ENCODE assay signal across 8 cellular contexts in the genomic region with DNA sequence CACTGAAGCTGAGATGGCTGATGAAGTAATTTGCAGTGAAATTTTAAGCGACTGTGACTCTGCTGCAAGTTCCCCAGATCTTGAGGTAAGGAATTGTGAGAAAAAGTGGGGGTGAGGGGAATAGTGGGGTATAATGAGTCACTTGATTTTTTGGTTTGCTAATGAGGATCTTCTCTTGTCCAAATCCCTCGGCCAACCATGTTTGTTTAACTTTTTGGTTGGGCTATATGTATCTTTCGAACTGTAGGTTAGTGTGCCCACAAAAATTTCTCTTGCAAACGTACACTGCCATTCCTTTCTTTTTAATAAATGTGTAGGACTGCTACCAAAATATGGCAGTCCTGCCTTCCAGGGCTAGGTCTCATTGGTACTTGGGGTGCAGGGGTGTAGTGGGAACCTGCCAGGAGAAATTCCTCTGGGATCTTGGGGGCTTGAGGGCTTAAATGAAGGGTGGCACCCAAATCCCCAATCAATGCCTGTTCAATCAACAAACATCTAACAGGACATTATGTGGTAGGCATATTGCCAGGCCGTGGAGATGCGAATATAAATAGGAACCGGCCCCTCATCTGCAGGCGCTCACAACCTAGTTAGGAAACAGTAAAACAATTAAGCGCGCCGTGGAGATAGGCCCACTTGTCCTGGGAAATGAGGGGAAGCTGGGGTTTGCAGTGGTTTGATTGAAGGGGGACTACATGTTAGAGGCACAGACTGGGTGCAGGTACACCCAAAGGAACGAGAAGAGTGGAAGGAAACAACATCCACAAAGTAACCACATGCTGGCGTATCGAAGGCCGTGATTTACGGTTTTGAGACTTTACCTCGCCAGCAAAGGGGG. TPM values are rescaled to one million over a fixed set of nuclear protein-coding genes. Genes with fewer than 3 reads are reported as not detected.
DNase-seq lines count a peak whose midpoint lies in the region; ATAC-seq, FAIRE-seq and TF ChIP-seq lines count a peak whose summit lies in the region.

No MANE protein-coding gene starts in this region.

- no peak for TF ChIP-seq POLR2A in suprapubic skin (IDR thresholded peaks at IDR 0.05)

- H3K9me3 ChIP-seq in kidney (ENCODE audit: control insufficient read depth in 1 of 2, low read length in 2 of 2) (no peaks in the 10 kb centered on the region), suprapubic skin (no peaks in the 10 kb centered on the region)

- H3K27me3 Mint-ChIP-seq in T-helper 2 cell treated with Interferon-gamma antibody and Interleukin-4, amounts not matched to agents 5 μg/mL and 100 μg/mL, for 36 hours (ENCODE audit: low read depth) = no peaks in the 10 kb centered on the region
- H3K27me3 Mint-ChIP-seq in activated naive CD8-positive, alpha-beta T cell treated with anti-CD3 and anti-CD28 coated beads for 36 hours = no peaks in the 10 kb centered on the region

- 82% methylated on average over 17 of the region's 17 CpGs for WGBS in suprapubic skin

- FAIRE-seq in kidney (lab: Jason Lieb, UNC) (no peak), RCC 7860 (lab: Jason Lieb, UNC) (no peak)

- peaks cover 11% of the 10 kb centered on the region for H3K9me3 Mint-ChIP-seq in T-helper 2 cell treated with Interferon-gamma antibody and Interleukin-4, amounts not matched to agents 5 μg/mL and 100 μg/mL, for 36 hours
- H3K9me3 Mint-ChIP-seq in activated naive CD8-positive, alpha-beta T cell treated with anti-CD3 and anti-CD28 coated beads for 36 hours = peaks cover 1% of the 10 kb centered on the region

- H3K36me3 ChIP-seq in kidney (ENCODE audit: control insufficient read depth in 1 of 2, insufficient read depth in 2 of 2, low read length in 2 of 2) (peaks cover 10 to 24% of the 10 kb centered on the region in 2 donors), suprapubic skin (peaks cover 21% of the 10 kb centered on the region)

- no peak for TF ChIP-seq EP300 in suprapubic skin (IDR thresholded peaks at IDR 0.05)

- H3K4me1 Mint-ChIP-seq in T-helper 2 cell treated with Interferon-gamma antibody and Interleukin-4, amounts not matched to agents 5 μg/mL and 100 μg/mL, for 36 hours (ENCODE audit: low read depth) = peaks cover 21% of the 10 kb centered on the region
- H3K4me1 Mint-ChIP-seq in activated naive CD8-positive, alpha-beta T cell treated with anti-CD3 and anti-CD28 coated beads for 36 hours = peaks cover 23% of the 10 kb centered on the region

- H3K4me3 ChIP-seq in kidney (ENCODE audit: low read length in 2 of 2) (peak overlapping the region; percentile 73 to 77), suprapubic skin (peak overlapping the region; percentile 97)

- peak overlapping the region in 1 of 2 donors; percentile 80 for H3K9ac ChIP-seq in kidney (ENCODE audit: low read length in 2 of 2)

- H3K27me3 ChIP-seq in suprapubic skin = no peaks in the 10 kb centered on the region

- no peak for DNase-seq in T-helper 2 cell treated with Interferon-gamma antibody and Interleukin-4, amounts not matched to agents 5 μg/mL and 100 μg/mL, for 36 hours (ENCODE audit: low spot score)
- DNase-seq in T-helper 2 cell = no peak
- DNase-seq in activated naive CD8-positive, alpha-beta T cell treated with anti-CD3 and anti-CD28 coated beads for 36 hours = no peak
- no peak for DNase-seq in kidney
- DNase-seq in suprapubic skin (ENCODE audit: low spot score in 2 of 2) = no peak
- DNase-seq in RCC 7860 (ENCODE audit: low spot score) = no peak

- H3K36me3 Mint-ChIP-seq in T-helper 2 cell treated with Interferon-gamma antibody and Interleukin-4, amounts not matched to agents 5 μg/mL and 100 μg/mL, for 36 hours (ENCODE audit: low read depth) = peaks cover 35% of the 10 kb centered on the region
- H3K36me3 Mint-ChIP-seq in activated naive CD8-positive, alpha-beta T cell treated with anti-CD3 and anti-CD28 coated beads for 36 hours = peaks cover 20% of the 10 kb centered on the region

- H3K27ac ChIP-seq in kidney (ENCODE audit: low read depth in 2 of 2, low read length in 2 of 2) (peak overlapping the region; percentile 92 to 98), suprapubic skin (peak overlapping the region; percentile 98)

- no peak for TF ChIP-seq CTCF in kidney (IDR thresholded peaks at IDR 0.05; ENCODE audit: borderline replicate concordance, extremely low read depth, insufficient read depth)
- no peak for TF ChIP-seq CTCF in suprapubic skin (IDR thresholded peaks at IDR 0.05)

- ATAC-seq in GM19328 (IDR thresholded peaks at IDR 0.05; ENCODE audit: unreplicated experiment) = no peak
- ATAC-seq in GM18907 (IDR thresholded peaks at IDR 0.05; ENCODE audit: unreplicated experiment) = no peak

- intact Hi-C loops in kidney (cut with DNase I) = no loop called here

- peaks cover 16 to 19% of the 10 kb centered on the region in 2 donors for H3K4me1 ChIP-seq in kidney (ENCODE audit: control insufficient read depth in 1 of 2, insufficient read depth in 1 of 2, low read depth in 1 of 2, low read length in 2 of 2)
- peaks cover 25% of the 10 kb centered on the region for H3K4me1 ChIP-seq in suprapubic skin

- H3K27ac Mint-ChIP-seq in T-helper 2 cell treated with Interferon-gamma antibody and Interleukin-4, amounts not matched to agents 5 μg/mL and 100 μg/mL, for 36 hours = peak overlapping the region; percentile 92
- H3K27ac Mint-ChIP-seq in activated naive CD8-positive, alpha-beta T cell treated with anti-CD3 and anti-CD28 coated beads for 36 hours = peak overlapping the region; percentile 97

- peak overlapping the region; percentile 82 for H3K4me3 Mint-ChIP-seq in T-helper 2 cell treated with Interferon-gamma antibody and Interleukin-4, amounts not matched to agents 5 μg/mL and 100 μg/mL, for 36 hours
- H3K4me3 Mint-ChIP-seq in activated naive CD8-positive, alpha-beta T cell treated with anti-CD3 and anti-CD28 coated beads for 36 hours = peak overlapping the region; percentile 92

RNA-seq across cellular contexts. Expression of gene PABPN1, which starts 1.3 kb away (rescaled TPM):
- total RNA-seq in activated naive CD8-positive, alpha-beta T cell treated with anti-CD3 and anti-CD28 coated beads for 36 hours = 100 to 1,000 TPM; 280 to 289 TPM
- 145 TPM for total RNA-seq in kidney
- 140 TPM for polyA plus RNA-seq in kidney (ENCODE audit: insufficient read depth, low read depth, low replicate concordance)
- total RNA-seq in suprapubic skin = 100 to 1,000 TPM in 1 of 4 donors, 10 to 100 TPM in 3; 45.1 to 109 (median 58.8) TPM

RNA-seq across cellular contexts. Expression of gene BCL2L2, which starts 13.3 kb away (rescaled TPM):
- total RNA-seq in activated naive CD8-positive, alpha-beta T cell treated with anti-CD3 and anti-CD28 coated beads for 36 hours = 1 to 10 TPM; 1.4 to 1.8 TPM
- total RNA-seq in kidney (43.6 TPM), suprapubic skin (10 to 100 TPM; 35.4 to 48.4 (median 44.7) TPM)
- polyA plus RNA-seq in kidney (ENCODE audit: insufficient read depth, low read depth, low replicate concordance) = 35.6 TPM

RNA-seq across cellular contexts. Expression of gene PPP1R3E, which starts 17.3 kb away (rescaled TPM):
- total RNA-seq in activated naive CD8-positive, alpha-beta T cell treated with anti-CD3 and anti-CD28 coated beads for 36 hours = 10 to 100 TPM; 21.1 to 21.4 TPM
- total RNA-seq in kidney (17.3 TPM), suprapubic skin (10 to 100 TPM; 15.3 to 29.9 (median 22.5) TPM)
- polyA plus RNA-seq in kidney (ENCODE audit: insufficient read depth, low read depth, low replicate concordance) = 22.8 TPM

RNA-seq across cellular contexts. Expression of gene SLC22A17, which starts 32.7 kb away (rescaled TPM):
- 1 to 10 TPM; 2.2 to 2.9 TPM for total RNA-seq in activated naive CD8-positive, alpha-beta T cell treated with anti-CD3 and anti-CD28 coated beads for 36 hours
- total RNA-seq in kidney (35.3 TPM), suprapubic skin (10 to 100 TPM; 15.4 to 67.6 (median 22.5) TPM)
- polyA plus RNA-seq in kidney (ENCODE audit: insufficient read depth, low read depth, low replicate concordance) = 61.2 TPM

RNA-seq across cellular contexts. Expression of gene HOMEZ, which starts 34.0 kb away (rescaled TPM):
- total RNA-seq in activated naive CD8-positive, alpha-beta T cell treated with anti-CD3 and anti-CD28 coated beads for 36 hours = 10 to 100 TPM; 10.8 to 12.7 TPM
- 14.8 TPM for total RNA-seq in kidney
- 18.5 TPM for polyA plus RNA-seq in kidney (ENCODE audit: insufficient read depth, low read depth, low replicate concordance)
- total RNA-seq in suprapubic skin = 10 to 100 TPM in 1 of 4 donors, 1 to 10 TPM in 3; 7.8 to 13.1 (median 8.5) TPM

Comparison
In these comparisons a context has a peak if more than half of its experiments do, and no peak if none do; other contexts are left out.
1. RNA of gene BCL2L2, which starts 13.3 kb away (total RNA-seq): 35.4 to 48.4 TPM in suprapubic skin and 43.6 TPM in kidney (single experiment); 1.4 to 1.8 TPM in activated naive CD8-positive, alpha-beta T cell treated with anti-CD3 and anti-CD28 coated beads for 36 hours; every median in the first group is over 10 times any median in the second.